2 cellular contexts compared by ENCODE assay signal in the genomic region with DNA sequence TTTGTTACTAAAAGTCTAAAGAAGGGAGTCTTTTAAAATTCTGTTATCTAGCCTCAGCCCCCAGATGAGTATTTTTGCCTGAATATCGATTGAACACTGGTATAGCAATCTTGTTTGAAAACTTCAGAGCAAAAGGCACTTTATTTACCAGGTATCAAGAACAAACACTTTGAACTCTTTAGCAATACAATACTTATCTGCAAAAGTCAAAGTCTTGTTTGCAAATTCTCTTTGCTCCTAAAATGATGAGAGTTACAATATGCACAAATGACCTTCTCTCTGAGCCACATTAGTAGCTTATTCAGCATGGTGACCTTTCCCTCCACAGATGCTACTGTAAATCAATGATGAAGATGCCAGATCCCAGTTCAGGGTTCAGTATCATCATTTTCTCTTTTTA.
TF ChIP-seq lines count a peak whose summit lies in the region.

No MANE protein-coding gene starts in this region.

TF ChIP-seq in GM23338, 12 proteins besides CTCF, POLR2A, EP300 and RAD21:
- TF ChIP-seq, protein P1, sequence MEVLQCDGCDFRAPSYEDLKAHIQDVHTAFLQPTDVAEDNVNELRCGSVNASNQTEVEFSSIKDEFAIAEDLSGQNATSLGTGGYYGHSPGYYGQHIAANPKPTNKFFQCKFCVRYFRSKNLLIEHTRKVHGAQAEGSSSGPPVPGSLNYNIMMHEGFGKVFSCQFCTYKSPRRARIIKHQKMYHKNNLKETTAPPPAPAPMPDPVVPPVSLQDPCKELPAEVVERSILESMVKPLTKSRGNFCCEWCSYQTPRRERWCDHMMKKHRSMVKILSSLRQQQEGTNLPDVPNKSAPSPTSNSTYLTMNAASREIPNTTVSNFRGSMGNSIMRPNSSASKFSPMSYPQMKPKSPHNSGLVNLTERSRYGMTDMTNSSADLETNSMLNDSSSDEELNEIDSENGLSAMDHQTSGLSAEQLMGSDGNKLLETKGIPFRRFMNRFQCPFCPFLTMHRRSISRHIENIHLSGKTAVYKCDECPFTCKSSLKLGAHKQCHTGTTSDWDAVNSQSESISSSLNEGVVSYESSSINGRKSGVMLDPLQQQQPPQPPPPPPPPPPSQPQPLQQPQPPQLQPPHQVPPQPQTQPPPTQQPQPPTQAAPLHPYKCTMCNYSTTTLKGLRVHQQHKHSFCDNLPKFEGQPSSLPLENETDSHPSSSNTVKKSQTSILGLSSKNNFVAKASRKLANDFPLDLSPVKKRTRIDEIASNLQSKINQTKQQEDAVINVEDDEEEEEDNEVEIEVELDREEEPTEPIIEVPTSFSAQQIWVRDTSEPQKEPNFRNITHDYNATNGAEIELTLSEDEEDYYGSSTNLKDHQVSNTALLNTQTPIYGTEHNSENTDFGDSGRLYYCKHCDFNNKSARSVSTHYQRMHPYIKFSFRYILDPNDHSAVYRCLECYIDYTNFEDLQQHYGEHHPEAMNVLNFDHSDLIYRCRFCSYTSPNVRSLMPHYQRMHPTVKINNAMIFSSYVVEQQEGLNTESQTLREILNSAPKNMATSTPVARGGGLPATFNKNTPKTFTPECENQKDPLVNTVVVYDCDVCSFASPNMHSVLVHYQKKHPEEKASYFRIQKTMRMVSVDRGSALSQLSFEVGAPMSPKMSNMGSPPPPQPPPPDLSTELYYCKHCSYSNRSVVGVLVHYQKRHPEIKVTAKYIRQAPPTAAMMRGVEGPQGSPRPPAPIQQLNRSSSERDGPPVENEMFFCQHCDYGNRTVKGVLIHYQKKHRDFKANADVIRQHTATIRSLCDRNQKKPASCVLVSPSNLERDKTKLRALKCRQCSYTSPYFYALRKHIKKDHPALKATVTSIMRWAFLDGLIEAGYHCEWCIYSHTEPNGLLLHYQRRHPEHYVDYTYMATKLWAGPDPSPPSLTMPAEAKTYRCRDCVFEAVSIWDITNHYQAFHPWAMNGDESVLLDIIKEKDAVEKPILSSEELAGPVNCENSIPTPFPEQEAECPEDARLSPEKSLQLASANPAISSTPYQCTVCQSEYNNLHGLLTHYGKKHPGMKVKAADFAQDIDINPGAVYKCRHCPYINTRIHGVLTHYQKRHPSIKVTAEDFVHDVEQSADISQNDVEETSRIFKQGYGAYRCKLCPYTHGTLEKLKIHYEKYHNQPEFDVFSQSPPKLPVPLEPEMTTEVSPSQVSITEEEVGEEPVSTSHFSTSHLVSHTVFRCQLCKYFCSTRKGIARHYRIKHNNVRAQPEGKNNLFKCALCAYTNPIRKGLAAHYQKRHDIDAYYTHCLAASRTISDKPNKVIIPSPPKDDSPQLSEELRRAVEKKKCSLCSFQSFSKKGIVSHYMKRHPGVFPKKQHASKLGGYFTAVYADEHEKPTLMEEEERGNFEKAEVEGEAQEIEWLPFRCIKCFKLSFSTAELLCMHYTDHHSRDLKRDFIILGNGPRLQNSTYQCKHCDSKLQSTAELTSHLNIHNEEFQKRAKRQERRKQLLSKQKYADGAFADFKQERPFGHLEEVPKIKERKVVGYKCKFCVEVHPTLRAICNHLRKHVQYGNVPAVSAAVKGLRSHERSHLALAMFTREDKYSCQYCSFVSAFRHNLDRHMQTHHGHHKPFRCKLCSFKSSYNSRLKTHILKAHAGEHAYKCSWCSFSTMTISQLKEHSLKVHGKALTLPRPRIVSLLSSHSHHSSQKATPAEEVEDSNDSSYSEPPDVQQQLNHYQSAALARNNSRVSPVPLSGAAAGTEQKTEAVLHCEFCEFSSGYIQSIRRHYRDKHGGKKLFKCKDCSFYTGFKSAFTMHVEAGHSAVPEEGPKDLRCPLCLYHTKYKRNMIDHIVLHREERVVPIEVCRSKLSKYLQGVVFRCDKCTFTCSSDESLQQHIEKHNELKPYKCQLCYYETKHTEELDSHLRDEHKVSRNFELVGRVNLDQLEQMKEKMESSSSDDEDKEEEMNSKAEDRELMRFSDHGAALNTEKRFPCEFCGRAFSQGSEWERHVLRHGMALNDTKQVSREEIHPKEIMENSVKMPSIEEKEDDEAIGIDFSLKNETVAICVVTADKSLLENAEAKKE (CRISPR knock-in tag; IDR thresholded peaks at IDR 0.05): no peak
- no peak for TF ChIP-seq POLR2AphosphoS5 (IDR thresholded peaks at IDR 0.05; ENCODE audit: low read depth)
- TF ChIP-seq EZH2phosphoT487 (IDR thresholded peaks at IDR 0.05; ENCODE audit: unreplicated experiment): no peak
- TF ChIP-seq JUNB (IDR thresholded peaks at IDR 0.05; ENCODE audit: unreplicated experiment): no peak
- TF ChIP-seq NANOG (IDR thresholded peaks at IDR 0.05; ENCODE audit: borderline replicate concordance): no peak
- TF ChIP-seq STAT1 (IDR thresholded peaks at IDR 0.05; ENCODE audit: unreplicated experiment): no peak
- no peak for TF ChIP-seq EZH2 (IDR thresholded peaks at IDR 0.05; ENCODE audit: low read depth, unreplicated experiment)
- TF ChIP-seq, protein P2, sequence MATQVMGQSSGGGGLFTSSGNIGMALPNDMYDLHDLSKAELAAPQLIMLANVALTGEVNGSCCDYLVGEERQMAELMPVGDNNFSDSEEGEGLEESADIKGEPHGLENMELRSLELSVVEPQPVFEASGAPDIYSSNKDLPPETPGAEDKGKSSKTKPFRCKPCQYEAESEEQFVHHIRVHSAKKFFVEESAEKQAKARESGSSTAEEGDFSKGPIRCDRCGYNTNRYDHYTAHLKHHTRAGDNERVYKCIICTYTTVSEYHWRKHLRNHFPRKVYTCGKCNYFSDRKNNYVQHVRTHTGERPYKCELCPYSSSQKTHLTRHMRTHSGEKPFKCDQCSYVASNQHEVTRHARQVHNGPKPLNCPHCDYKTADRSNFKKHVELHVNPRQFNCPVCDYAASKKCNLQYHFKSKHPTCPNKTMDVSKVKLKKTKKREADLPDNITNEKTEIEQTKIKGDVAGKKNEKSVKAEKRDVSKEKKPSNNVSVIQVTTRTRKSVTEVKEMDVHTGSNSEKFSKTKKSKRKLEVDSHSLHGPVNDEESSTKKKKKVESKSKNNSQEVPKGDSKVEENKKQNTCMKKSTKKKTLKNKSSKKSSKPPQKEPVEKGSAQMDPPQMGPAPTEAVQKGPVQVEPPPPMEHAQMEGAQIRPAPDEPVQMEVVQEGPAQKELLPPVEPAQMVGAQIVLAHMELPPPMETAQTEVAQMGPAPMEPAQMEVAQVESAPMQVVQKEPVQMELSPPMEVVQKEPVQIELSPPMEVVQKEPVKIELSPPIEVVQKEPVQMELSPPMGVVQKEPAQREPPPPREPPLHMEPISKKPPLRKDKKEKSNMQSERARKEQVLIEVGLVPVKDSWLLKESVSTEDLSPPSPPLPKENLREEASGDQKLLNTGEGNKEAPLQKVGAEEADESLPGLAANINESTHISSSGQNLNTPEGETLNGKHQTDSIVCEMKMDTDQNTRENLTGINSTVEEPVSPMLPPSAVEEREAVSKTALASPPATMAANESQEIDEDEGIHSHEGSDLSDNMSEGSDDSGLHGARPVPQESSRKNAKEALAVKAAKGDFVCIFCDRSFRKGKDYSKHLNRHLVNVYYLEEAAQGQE (IDR thresholded peaks at IDR 0.05; ENCODE audit: unreplicated experiment): no peak

TF ChIP-seq in HepG2, 621 proteins besides CTCF, POLR2A, EP300 and RAD21 (continued from another document and continues in another):
- TF ChIP-seq, protein P3, sequence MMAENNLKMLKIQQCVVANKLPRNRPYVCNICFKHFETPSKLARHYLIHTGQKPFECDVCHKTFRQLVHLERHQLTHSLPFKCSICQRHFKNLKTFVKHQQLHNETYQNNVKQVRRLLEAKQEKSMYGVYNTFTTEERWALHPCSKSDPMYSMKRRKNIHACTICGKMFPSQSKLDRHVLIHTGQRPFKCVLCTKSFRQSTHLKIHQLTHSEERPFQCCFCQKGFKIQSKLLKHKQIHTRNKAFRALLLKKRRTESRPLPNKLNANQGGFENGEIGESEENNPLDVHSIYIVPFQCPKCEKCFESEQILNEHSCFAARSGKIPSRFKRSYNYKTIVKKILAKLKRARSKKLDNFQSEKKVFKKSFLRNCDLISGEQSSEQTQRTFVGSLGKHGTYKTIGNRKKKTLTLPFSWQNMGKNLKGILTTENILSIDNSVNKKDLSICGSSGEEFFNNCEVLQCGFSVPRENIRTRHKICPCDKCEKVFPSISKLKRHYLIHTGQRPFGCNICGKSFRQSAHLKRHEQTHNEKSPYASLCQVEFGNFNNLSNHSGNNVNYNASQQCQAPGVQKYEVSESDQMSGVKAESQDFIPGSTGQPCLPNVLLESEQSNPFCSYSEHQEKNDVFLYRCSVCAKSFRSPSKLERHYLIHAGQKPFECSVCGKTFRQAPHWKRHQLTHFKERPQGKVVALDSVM (CRISPR knock-in tag; IDR thresholded peaks at IDR 0.05): no peak
- no peak for TF ChIP-seq EEA1 (CRISPR knock-in tag; IDR thresholded peaks at IDR 0.05; ENCODE audit: borderline replicate concordance)
- TF ChIP-seq ZNF484 (CRISPR knock-in tag; IDR thresholded peaks at IDR 0.05; ENCODE audit: borderline replicate concordance, low read depth): no peak
- TF ChIP-seq, protein P4, sequence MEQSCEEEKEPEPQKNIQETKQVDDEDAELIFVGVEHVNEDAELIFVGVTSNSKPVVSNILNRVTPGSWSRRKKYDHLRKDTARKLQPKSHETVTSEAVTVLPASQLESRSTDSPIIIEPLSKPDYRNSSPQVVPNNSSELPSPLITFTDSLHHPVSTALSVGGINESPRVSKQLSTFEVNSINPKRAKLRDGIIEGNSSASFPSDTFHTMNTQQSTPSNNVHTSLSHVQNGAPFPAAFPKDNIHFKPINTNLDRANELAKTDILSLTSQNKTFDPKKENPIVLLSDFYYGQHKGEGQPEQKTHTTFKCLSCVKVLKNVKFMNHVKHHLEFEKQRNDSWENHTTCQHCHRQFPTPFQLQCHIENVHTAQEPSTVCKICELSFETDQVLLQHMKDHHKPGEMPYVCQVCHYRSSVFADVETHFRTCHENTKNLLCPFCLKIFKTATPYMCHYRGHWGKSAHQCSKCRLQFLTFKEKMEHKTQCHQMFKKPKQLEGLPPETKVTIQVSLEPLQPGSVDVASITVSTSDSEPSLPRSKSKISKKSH (CRISPR knock-in tag; IDR thresholded peaks at IDR 0.05; ENCODE audit: borderline replicate concordance): no peak
- TF ChIP-seq NR2F6 (IDR thresholded peaks at IDR 0.05): peak; percentile 38
- TF ChIP-seq NR2F6 (CRISPR knock-in tag; IDR thresholded peaks at IDR 0.05): no peak
- TF ChIP-seq, protein P5, sequence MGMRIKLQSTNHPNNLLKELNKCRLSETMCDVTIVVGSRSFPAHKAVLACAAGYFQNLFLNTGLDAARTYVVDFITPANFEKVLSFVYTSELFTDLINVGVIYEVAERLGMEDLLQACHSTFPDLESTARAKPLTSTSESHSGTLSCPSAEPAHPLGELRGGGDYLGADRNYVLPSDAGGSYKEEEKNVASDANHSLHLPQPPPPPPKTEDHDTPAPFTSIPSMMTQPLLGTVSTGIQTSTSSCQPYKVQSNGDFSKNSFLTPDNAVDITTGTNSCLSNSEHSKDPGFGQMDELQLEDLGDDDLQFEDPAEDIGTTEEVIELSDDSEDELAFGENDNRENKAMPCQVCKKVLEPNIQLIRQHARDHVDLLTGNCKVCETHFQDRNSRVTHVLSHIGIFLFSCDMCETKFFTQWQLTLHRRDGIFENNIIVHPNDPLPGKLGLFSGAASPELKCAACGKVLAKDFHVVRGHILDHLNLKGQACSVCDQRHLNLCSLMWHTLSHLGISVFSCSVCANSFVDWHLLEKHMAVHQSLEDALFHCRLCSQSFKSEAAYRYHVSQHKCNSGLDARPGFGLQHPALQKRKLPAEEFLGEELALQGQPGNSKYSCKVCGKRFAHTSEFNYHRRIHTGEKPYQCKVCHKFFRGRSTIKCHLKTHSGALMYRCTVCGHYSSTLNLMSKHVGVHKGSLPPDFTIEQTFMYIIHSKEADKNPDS (CRISPR knock-in tag; IDR thresholded peaks at IDR 0.05): peak; percentile 28; the same call in 1 of the 2 replicates
- peak; percentile 16; the same call in 1 of the 2 replicates for TF ChIP-seq POGZ (CRISPR knock-in tag; IDR thresholded peaks at IDR 0.05)
- TF ChIP-seq ZSCAN21 (CRISPR knock-in tag; IDR thresholded peaks at IDR 0.05; ENCODE audit: borderline replicate concordance): no peak
- TF ChIP-seq ZBTB3 (CRISPR knock-in tag; IDR thresholded peaks at IDR 0.05; ENCODE audit: borderline replicate concordance, low read depth): no peak
- TF ChIP-seq SALL1 (CRISPR knock-in tag; IDR thresholded peaks at IDR 0.05): peak; percentile 32; the same call in 1 of the 2 replicates
- TF ChIP-seq SAP130 (CRISPR knock-in tag; IDR thresholded peaks at IDR 0.05; ENCODE audit: low read depth): no peak
- TF ChIP-seq STAT5B (CRISPR knock-in tag; IDR thresholded peaks at IDR 0.05): no peak
- TF ChIP-seq, protein P6, sequence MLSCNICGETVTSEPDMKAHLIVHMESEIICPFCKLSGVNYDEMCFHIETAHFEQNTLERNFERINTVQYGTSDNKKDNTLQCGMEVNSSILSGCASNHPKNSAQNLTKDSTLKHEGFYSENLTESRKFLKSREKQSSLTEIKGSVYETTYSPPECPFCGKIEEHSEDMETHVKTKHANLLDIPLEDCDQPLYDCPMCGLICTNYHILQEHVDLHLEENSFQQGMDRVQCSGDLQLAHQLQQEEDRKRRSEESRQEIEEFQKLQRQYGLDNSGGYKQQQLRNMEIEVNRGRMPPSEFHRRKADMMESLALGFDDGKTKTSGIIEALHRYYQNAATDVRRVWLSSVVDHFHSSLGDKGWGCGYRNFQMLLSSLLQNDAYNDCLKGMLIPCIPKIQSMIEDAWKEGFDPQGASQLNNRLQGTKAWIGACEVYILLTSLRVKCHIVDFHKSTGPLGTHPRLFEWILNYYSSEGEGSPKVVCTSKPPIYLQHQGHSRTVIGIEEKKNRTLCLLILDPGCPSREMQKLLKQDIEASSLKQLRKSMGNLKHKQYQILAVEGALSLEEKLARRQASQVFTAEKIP (CRISPR knock-in tag; IDR thresholded peaks at IDR 0.05; ENCODE audit: borderline replicate concordance): no peak
- no peak for TF ChIP-seq GFI1 (CRISPR knock-in tag; IDR thresholded peaks at IDR 0.05; ENCODE audit: borderline replicate concordance)
- no peak for TF ChIP-seq ZNF282 (IDR thresholded peaks at IDR 0.05; ENCODE audit: partially characterized antibody)
- peak in 1 of 2 experiments; percentile 38; a peak in 2 of 4 replicates for TF ChIP-seq MAFK (conservative IDR thresholded peaks at IDR 0.05 in 1 of 2, IDR thresholded peaks at IDR 0.05 in 1 of 2; ENCODE audit: low read length in 2 of 2)
- TF ChIP-seq, protein P7, sequence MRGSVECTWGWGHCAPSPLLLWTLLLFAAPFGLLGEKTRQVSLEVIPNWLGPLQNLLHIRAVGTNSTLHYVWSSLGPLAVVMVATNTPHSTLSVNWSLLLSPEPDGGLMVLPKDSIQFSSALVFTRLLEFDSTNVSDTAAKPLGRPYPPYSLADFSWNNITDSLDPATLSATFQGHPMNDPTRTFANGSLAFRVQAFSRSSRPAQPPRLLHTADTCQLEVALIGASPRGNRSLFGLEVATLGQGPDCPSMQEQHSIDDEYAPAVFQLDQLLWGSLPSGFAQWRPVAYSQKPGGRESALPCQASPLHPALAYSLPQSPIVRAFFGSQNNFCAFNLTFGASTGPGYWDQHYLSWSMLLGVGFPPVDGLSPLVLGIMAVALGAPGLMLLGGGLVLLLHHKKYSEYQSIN (CRISPR knock-in tag; IDR thresholded peaks at IDR 0.05; ENCODE audit: borderline replicate concordance): no peak
- no peak for TF ChIP-seq SP1 (IDR thresholded peaks at IDR 0.05)
- TF ChIP-seq SP1 (CRISPR knock-in tag; IDR thresholded peaks at IDR 0.05): no peak
- TF ChIP-seq ONECUT2 (CRISPR knock-in tag; IDR thresholded peaks at IDR 0.05): peak; percentile 89
- TF ChIP-seq MBNL3 (CRISPR knock-in tag; conservative IDR thresholded peaks at IDR 0.05): no peak
- TF ChIP-seq TBX3 (IDR thresholded peaks at IDR 0.05; ENCODE audit: borderline replicate concordance): peak; percentile 37; the same call in 1 of the 2 replicates
- no peak for TF ChIP-seq ZNF510 (CRISPR knock-in tag; IDR thresholded peaks at IDR 0.05; ENCODE audit: low read depth)
